1 cellular context compared by ENCODE assay signal in genomic region chr16:85396879-85397871, GRCh38.
TF ChIP-seq lines count a peak whose summit lies in the region.

No MANE protein-coding gene starts in this region.

TF ChIP-seq in GM23338, 12 proteins besides CTCF, POLR2A, EP300 and RAD21 (continued from another document):
- TF ChIP-seq ZNF462 (CRISPR knock-in tag; IDR thresholded peaks at IDR 0.05), result no peak
- TF ChIP-seq STAT1 (IDR thresholded peaks at IDR 0.05; ENCODE audit: unreplicated experiment), result no peak
- no peak for TF ChIP-seq ETS1 (IDR thresholded peaks at IDR 0.05)
- no peak for TF ChIP-seq ZNF114 (CRISPR knock-in tag; IDR thresholded peaks at IDR 0.05)
- TF ChIP-seq NANOG (IDR thresholded peaks at IDR 0.05; ENCODE audit: borderline replicate concordance), result no peak
- no peak for TF ChIP-seq CREB1 (CRISPR knock-in tag; IDR thresholded peaks at IDR 0.05; ENCODE audit: low read depth)
TF ChIP-seq in GM23338: peak in this region for 0.
